2 cellular contexts compared by ENCODE assay signal in the genomic region with DNA sequence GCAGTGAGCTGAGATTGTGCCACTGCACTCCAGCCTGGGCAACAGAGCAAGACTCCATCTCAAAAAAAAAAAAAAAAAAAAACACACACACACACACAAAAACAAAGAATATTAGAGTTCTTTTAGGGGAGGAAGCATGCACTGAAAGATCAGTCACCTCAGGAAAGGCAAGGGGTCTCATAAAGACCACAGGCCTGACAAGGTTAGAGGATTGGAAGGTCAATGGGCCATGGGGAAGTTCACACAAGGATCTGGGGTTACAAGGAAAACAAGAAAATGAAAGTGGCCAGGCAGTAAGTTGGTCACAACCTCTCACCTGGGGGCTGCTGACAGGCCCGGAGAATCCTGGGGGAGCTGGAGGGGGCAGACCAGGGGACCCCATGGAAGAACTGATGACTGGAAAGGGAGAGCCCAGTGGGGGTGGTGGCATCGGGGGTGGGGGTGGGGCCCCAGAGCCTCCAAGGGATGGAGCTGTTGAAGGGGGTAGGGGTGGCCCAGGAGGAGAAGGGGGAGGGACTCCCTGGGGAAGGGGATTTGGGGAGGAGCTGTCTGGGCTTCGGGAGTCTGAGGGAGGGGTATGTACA.
TF ChIP-seq lines count a peak whose summit lies in the region.

No MANE protein-coding gene starts in this region.

TF ChIP-seq in HEK293, 187 proteins besides CTCF, POLR2A, EP300 and RAD21 (continued from another document):
- 0 out of 2 replicates have a peak, but pooled peaks have one; percentile 26 for TF ChIP-seq IKZF3 (tag by site-specific recombination; IDR thresholded peaks at IDR 0.05)
- TF ChIP-seq GLIS2 (tag by site-specific recombination; IDR thresholded peaks at IDR 0.05) = peak; percentile 46; the same call in 1 of the 2 replicates
- TF ChIP-seq, protein P1, sequence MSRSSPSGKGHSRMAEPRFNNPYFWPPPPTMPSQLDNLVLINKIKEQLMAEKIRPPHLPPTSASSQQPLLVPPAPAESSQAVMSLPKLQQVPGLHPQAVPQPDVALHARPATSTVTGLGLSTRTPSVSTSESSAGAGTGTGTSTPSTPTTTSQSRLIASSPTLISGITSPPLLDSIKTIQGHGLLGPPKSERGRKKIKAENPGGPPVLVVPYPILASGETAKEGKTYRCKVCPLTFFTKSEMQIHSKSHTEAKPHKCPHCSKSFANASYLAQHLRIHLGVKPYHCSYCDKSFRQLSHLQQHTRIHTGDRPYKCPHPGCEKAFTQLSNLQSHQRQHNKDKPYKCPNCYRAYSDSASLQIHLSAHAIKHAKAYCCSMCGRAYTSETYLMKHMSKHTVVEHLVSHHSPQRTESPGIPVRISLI (tag by site-specific recombination; IDR thresholded peaks at IDR 0.05) = peak; percentile 62; the same call in 1 of the 2 replicates

TF ChIP-seq in WTC11, 78 proteins besides CTCF, POLR2A, EP300 and RAD21 (continued from another document):
- TF ChIP-seq, protein P2, sequence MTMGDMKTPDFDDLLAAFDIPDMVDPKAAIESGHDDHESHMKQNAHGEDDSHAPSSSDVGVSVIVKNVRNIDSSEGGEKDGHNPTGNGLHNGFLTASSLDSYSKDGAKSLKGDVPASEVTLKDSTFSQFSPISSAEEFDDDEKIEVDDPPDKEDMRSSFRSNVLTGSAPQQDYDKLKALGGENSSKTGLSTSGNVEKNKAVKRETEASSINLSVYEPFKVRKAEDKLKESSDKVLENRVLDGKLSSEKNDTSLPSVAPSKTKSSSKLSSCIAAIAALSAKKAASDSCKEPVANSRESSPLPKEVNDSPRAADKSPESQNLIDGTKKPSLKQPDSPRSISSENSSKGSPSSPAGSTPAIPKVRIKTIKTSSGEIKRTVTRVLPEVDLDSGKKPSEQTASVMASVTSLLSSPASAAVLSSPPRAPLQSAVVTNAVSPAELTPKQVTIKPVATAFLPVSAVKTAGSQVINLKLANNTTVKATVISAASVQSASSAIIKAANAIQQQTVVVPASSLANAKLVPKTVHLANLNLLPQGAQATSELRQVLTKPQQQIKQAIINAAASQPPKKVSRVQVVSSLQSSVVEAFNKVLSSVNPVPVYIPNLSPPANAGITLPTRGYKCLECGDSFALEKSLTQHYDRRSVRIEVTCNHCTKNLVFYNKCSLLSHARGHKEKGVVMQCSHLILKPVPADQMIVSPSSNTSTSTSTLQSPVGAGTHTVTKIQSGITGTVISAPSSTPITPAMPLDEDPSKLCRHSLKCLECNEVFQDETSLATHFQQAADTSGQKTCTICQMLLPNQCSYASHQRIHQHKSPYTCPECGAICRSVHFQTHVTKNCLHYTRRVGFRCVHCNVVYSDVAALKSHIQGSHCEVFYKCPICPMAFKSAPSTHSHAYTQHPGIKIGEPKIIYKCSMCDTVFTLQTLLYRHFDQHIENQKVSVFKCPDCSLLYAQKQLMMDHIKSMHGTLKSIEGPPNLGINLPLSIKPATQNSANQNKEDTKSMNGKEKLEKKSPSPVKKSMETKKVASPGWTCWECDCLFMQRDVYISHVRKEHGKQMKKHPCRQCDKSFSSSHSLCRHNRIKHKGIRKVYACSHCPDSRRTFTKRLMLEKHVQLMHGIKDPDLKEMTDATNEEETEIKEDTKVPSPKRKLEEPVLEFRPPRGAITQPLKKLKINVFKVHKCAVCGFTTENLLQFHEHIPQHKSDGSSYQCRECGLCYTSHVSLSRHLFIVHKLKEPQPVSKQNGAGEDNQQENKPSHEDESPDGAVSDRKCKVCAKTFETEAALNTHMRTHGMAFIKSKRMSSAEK (CRISPR knock-in tag; IDR thresholded peaks at IDR 0.05; ENCODE audit: borderline replicate concordance) = no peak
- TF ChIP-seq ZSCAN18 (CRISPR knock-in tag; IDR thresholded peaks at IDR 0.05) (no peak), ERG (CRISPR knock-in tag; IDR thresholded peaks at IDR 0.05) (no peak), ATF1 (CRISPR knock-in tag; IDR thresholded peaks at IDR 0.05) (no peak), ZMAT4 (CRISPR knock-in tag; IDR thresholded peaks at IDR 0.05) (no peak), JUN (CRISPR knock-in tag; IDR thresholded peaks at IDR 0.05) (no peak)
- TF ChIP-seq, protein P3, sequence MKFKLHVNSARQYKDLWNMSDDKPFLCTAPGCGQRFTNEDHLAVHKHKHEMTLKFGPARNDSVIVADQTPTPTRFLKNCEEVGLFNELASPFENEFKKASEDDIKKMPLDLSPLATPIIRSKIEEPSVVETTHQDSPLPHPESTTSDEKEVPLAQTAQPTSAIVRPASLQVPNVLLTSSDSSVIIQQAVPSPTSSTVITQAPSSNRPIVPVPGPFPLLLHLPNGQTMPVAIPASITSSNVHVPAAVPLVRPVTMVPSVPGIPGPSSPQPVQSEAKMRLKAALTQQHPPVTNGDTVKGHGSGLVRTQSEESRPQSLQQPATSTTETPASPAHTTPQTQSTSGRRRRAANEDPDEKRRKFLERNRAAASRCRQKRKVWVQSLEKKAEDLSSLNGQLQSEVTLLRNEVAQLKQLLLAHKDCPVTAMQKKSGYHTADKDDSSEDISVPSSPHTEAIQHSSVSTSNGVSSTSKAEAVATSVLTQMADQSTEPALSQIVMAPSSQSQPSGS (CRISPR knock-in tag; IDR thresholded peaks at IDR 0.05; ENCODE audit: borderline replicate concordance, low read depth) = no peak
- TF ChIP-seq, protein P4, sequence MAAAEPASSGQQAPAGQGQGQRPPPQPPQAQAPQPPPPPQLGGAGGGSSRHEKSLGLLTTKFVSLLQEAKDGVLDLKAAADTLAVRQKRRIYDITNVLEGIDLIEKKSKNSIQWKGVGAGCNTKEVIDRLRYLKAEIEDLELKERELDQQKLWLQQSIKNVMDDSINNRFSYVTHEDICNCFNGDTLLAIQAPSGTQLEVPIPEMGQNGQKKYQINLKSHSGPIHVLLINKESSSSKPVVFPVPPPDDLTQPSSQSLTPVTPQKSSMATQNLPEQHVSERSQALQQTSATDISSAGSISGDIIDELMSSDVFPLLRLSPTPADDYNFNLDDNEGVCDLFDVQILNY (CRISPR knock-in tag; IDR thresholded peaks at IDR 0.05) = no peak
